ENCODE assay signal across 26 cellular contexts in the genomic region with DNA sequence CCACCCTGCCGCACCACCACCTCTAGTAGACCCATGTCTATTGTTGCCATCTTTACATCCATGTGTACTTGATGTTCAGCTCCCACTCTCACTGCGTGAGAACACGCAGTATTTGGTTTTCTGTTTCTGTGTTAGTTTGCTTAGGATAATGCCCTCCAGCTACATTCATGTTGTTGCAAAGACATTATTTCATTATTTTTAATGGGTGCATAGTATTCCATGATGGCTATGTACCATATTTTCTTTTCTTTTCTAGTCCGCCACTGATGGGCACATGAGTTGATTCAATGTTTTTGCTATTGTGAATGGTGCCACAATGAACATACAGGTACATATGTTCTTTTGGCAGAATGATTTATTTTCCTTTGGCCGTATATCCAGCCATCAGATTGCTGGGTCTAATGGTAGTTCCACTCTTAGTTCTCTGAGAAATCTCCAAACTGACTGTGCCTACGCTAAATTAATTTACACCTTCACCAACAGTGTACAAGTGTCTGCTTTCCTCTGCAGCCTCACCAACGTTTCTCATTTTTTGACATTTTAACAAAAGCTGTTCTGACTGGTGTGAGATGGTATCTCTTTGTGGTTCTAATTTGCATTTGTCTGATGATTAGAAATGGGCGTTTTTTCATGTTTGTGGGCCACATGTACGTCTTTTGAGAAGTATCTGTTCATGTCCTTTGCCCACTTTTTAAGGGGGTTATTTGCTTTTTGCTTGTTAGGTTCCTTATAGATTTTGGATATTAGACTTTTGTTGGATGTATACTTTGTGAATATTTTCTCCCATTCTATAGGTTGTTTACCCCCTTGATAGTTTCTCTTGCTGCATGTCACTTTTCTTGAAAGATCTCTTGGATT. TPM values are rescaled to one million over a fixed set of nuclear protein-coding genes. Genes with fewer than 3 reads are reported as not detected.
DNase-seq lines count a peak whose midpoint lies in the region; ATAC-seq, FAIRE-seq and TF ChIP-seq lines count a peak whose summit lies in the region.
"Had no signal": no experiment of that assay in that cellular context is flagged by ENCODE, and none has a peak within 500 bp of the region (broad histone marks: within the 10 kb centered on the region; RNA-seq: fewer than 3 reads in every experiment).

No MANE protein-coding gene starts in this region.

- H3K14ac ChIP-seq in trophoblast cell (ENCODE audit: low read length): no peak overlapping the region

- H3K27ac ChIP-seq in K562 (ENCODE audit: extremely low read depth, low read depth, low read length): no peak overlapping the region
- no peak overlapping the region for H3K27ac ChIP-seq in trophoblast cell (ENCODE audit: low read depth, low read length)
- H3K27ac ChIP-seq: foreskin keratinocyte, left lung, neural progenitor cell, Peyer's patch, SJCRH30, uterus, WERI-Rb-1 had no signal

- no peaks in the 10 kb centered on the region for H3K9me3 Mint-ChIP-seq in activated T-cell treated with anti-CD3 and anti-CD28 coated beads, Interleukin-2, amount 50 U/mL, for 72 hours
- H3K9me3 Mint-ChIP-seq in T-cell: no peaks in the 10 kb centered on the region
- H3K9me3 Mint-ChIP-seq: IgD-negative memory B cell, neural progenitor cell had no signal

- no peaks in the 10 kb centered on the region for H3K9me1 ChIP-seq in K562 (ENCODE audit: control insufficient read depth, insufficient read depth, low read length)

- H3K4me1 ChIP-seq in K562 (replicated peaks in 1 of 2; ENCODE audit: control insufficient read depth in 2 of 2, insufficient read depth in 2 of 2, low read length in 2 of 2): peaks cover 0 to 5% of the 10 kb centered on the region in 2 experiments; a peak in 2 of 5 replicates
- H3K4me1 ChIP-seq in trophoblast cell (ENCODE audit: control insufficient read depth in 1 of 2, insufficient read depth in 2 of 2, low read length in 2 of 2): no peaks in the 10 kb centered on the region
- H3K4me1 ChIP-seq: foreskin keratinocyte, left lung, neural progenitor cell, Peyer's patch, SJCRH30, uterus had no signal

- CTCF ChIA-PET in T-cell (lab: Charles Lee) (interaction anchor here in 1 of 2 donors (1.3 kb wide), 1 partner anchor 18 kb away, joined by 5 read pairs; a partner anchor contains a TSS), K562 (lab: Yijun Ruan, JAX; ENCODE audit: low intra/inter-chr PET ratio) (no interaction called here)

- no peak overlapping the region for H2BK5ac ChIP-seq in trophoblast cell (ENCODE audit: low read depth, low read length, poor library complexity)

- no peaks in the 10 kb centered on the region for H3K79me1 ChIP-seq in trophoblast cell (ENCODE audit: low read length)

- peaks cover 28% of the 10 kb centered on the region for H3K4me1 Mint-ChIP-seq in activated T-cell treated with anti-CD3 and anti-CD28 coated beads, Interleukin-2, amount 50 U/mL, for 72 hours (ENCODE audit: low read depth)
- H3K4me1 Mint-ChIP-seq in T-cell: peaks cover 30 to 34% (median 34%) of the 10 kb centered on the region in 3 donors
- H3K4me1 Mint-ChIP-seq: neural progenitor cell had no signal

- H3K36me3 Mint-ChIP-seq in activated T-cell treated with anti-CD3 and anti-CD28 coated beads, Interleukin-2, amount 50 U/mL, for 72 hours (ENCODE audit: insufficient read depth in 2 of 2): peaks cover 6 to 12% of the 10 kb centered on the region in 2 donors
- H3K36me3 Mint-ChIP-seq in T-cell: peaks cover 15% of the 10 kb centered on the region

- no peak overlapping the region for H2BK12ac ChIP-seq in trophoblast cell (ENCODE audit: low read length)

- peaks cover 50% of the 10 kb centered on the region for H3K36me3 ChIP-seq in K562 (ENCODE audit: control insufficient read depth, insufficient read depth, low read length)
- H3K36me3 ChIP-seq in trophoblast cell (ENCODE audit: control insufficient read depth in 1 of 2, insufficient read depth in 2 of 2, low read length in 2 of 2): peaks cover 4 to 10% of the 10 kb centered on the region in 2 experiments
- H3K36me3 ChIP-seq: neural progenitor cell, uterus had no signal

- H2BK120ac ChIP-seq in trophoblast cell (ENCODE audit: insufficient read depth, low read length, poor library complexity): no peak overlapping the region

- in situ Hi-C loops in K562 (cut with MboI): no loop called here

- H3K23ac ChIP-seq in trophoblast cell (ENCODE audit: low read length): no peak overlapping the region

- 85% methylated on average over 9 of the region's 9 CpGs for WGBS in K562 (ENCODE audit: insufficient coverage, low coverage, missing lambda C conversion rate)
- WGBS in trophoblast cell (ENCODE audit: extremely low coverage, insufficient coverage, insufficient read length): no CpG with 5 or more reads among the region's 9 CpGs

- intact Hi-C loops in K562 (cut with micrococcal nuclease): no loop called here

- peaks cover 2% of the 10 kb centered on the region; the same call in 1 of the 2 replicates for H4K20me1 ChIP-seq in K562 (replicated peaks; ENCODE audit: control insufficient read depth, insufficient read depth, low read length)

- H2AFZ ChIP-seq in K562 (ENCODE audit: low read depth, low read length) (no peak overlapping the region), trophoblast cell (ENCODE audit: insufficient read depth, low read length, poor library complexity) (no peak overlapping the region)
- H2AFZ ChIP-seq: neural progenitor cell had no signal

- H3K27me3 ChIP-seq in K562 (ENCODE audit: control insufficient read depth in 2 of 2, insufficient read depth in 2 of 2, low read length in 2 of 2): no peaks in the 10 kb centered on the region
- no peaks in the 10 kb centered on the region for H3K27me3 ChIP-seq in trophoblast cell (ENCODE audit: insufficient read depth, low read length)
- H3K27me3 ChIP-seq: foreskin keratinocyte, left lung, neural progenitor cell, Peyer's patch, SJCRH30, uterus had no signal

- H3K4me3 ChIP-seq in K562 (no peak overlapping the region), trophoblast cell (ENCODE audit: low read depth, low read length) (no peak overlapping the region)
- H3K4me3 ChIP-seq: left lung, neural progenitor cell, Peyer's patch, SJCRH30, uterus had no signal

- FAIRE-seq in K562 (lab: Jason Lieb, UNC): peak; percentile 44
- FAIRE-seq: astrocyte, GM18507 had no signal

- POLR2A ChIA-PET in T-cell (lab: Charles Lee) (interaction anchor here in 1 of 2 donors (0.7 to 1.1 kb wide), 2 partner anchors 58 to 86 kb away, joined by 3 to 6 read pairs; no protein-coding TSS in a partner anchor), K562 (lab: Yijun Ruan, JAX) (interaction anchor here (0.6 to 1.4 kb wide), 5 partner anchors 11 to 62 kb away, joined by 3 to 4 read pairs (median 3); a partner anchor contains a TSS)

- H3K9ac ChIP-seq in K562 (ENCODE audit: insufficient read depth in 1 of 2, low read depth in 2 of 2, low read length in 2 of 2) (no peak overlapping the region), trophoblast cell (ENCODE audit: low read length) (no peak overlapping the region)
- H3K9ac ChIP-seq: neural progenitor cell had no signal

- peak overlapping the region; percentile 14 for H3K4ac ChIP-seq in trophoblast cell (ENCODE audit: low read depth, low read length)

- peak overlapping the region in 1 of 2 donors; percentile 82 for H3K4me3 Mint-ChIP-seq in activated T-cell treated with anti-CD3 and anti-CD28 coated beads, Interleukin-2, amount 50 U/mL, for 72 hours
- H3K4me3 Mint-ChIP-seq in T-cell: peak overlapping the region; percentile 41 to 70 (median 66)
- H3K4me3 Mint-ChIP-seq: IgD-negative memory B cell, neural progenitor cell had no signal

- H3K9me3 ChIP-seq in K562 (replicated peaks; ENCODE audit: control insufficient read depth, insufficient read depth, low read depth, low read length) (no peaks in the 10 kb centered on the region), trophoblast cell (ENCODE audit: insufficient read depth, low read depth, low read length) (no peaks in the 10 kb centered on the region)
- H3K9me3 ChIP-seq: left lung, Peyer's patch, uterus had no signal

- no peak for DNase-seq in activated T-cell treated with anti-CD3 and anti-CD28 coated beads, Interleukin-2, amount 50 U/mL, for 72 hours
- no peak for DNase-seq in activated T-cell treated with anti-CD3 and anti-CD28 coated beads for 4 hours
- DNase-seq in T-cell: peak in 3 of 34 experiments; percentile 19 to 47 (median 38)
- DNase-seq in K562 (ENCODE audit: extremely low read depth in 1 of 4, low spot score in 3 of 4): no peak
- no peak for DNase-seq in trophoblast cell
- DNase-seq: activated gamma-delta T cell treated with Interleukin-2 at 50 U/mL for 16 hours, C1 segment of cervical spinal cord, cerebellar nuclear complex, DMS 273 treated with DMSO at 0.1 percent for 48 hours, foreskin keratinocyte, H7, left lung, NCI-H1417, NCI-H2107, NCI-H524, Peyer's patch, SJCRH30, uterus, WERI-Rb-1 had no signal

- peak; percentile 52 to 88 for ATAC-seq in activated T-cell treated with anti-CD3 and anti-CD28 coated beads, Interleukin-2, amount 50 U/mL, for 72 hours (replicated peaks in 1 of 2)
- ATAC-seq in T-cell (replicated peaks in 1 of 4) (peak; percentile 46 to 81 (median 56)), K562 (no peak), GM18511 (IDR thresholded peaks at IDR 0.05; ENCODE audit: unreplicated experiment) (no peak), HG03108 (IDR thresholded peaks at IDR 0.05; ENCODE audit: unreplicated experiment) (no peak), GM19452 (IDR thresholded peaks at IDR 0.05; ENCODE audit: unreplicated experiment) (no peak)
- ATAC-seq: foreskin keratinocyte, left lung had no signal

- TF ChIP-seq CTCF in K562 (IDR thresholded peaks at IDR 0.05 in 2 of 3, conservative IDR thresholded peaks at IDR 0.05 in 1 of 3; ENCODE audit: insufficient read depth in 2 of 3, low read depth in 1 of 3, low read length in 3 of 3): no peak

- no peak overlapping the region for H3K4me2 ChIP-seq in K562 (ENCODE audit: insufficient read depth, low read length)
- H3K4me2 ChIP-seq in trophoblast cell (ENCODE audit: low read length): no peak overlapping the region
- H3K4me2 ChIP-seq: neural progenitor cell had no signal

- no peak for TF ChIP-seq RAD21 in K562 (CRISPR knock-in tag; conservative IDR thresholded peaks at IDR 0.05 in 1 of 2, IDR thresholded peaks at IDR 0.05 in 1 of 2)

- H3K27ac Mint-ChIP-seq in activated T-cell treated with anti-CD3 and anti-CD28 coated beads, Interleukin-2, amount 50 U/mL, for 72 hours: peak overlapping the region; percentile 97
- peak overlapping the region; percentile 92 for H3K27ac Mint-ChIP-seq in T-cell
- H3K27ac Mint-ChIP-seq: neural progenitor cell had no signal

- no peaks in the 10 kb centered on the region for H3K27me3 Mint-ChIP-seq in activated T-cell treated with anti-CD3 and anti-CD28 coated beads, Interleukin-2, amount 50 U/mL, for 72 hours (ENCODE audit: low read depth)
- no peaks in the 10 kb centered on the region for H3K27me3 Mint-ChIP-seq in T-cell
- H3K27me3 Mint-ChIP-seq: IgD-negative memory B cell had no signal

- no peak overlapping the region for H4K12ac ChIP-seq in trophoblast cell (ENCODE audit: low read depth, low read length)

- no peak overlapping the region for H4K91ac ChIP-seq in trophoblast cell (ENCODE audit: low read depth, low read length)

- BruUV-seq in K562 (replicated peaks; lab: Mats Ljungman, UMichigan): TSS peak; percentile 21

- TF ChIP-seq POLR2A in K562 (conservative IDR thresholded peaks at IDR 0.05): no peak

- no peak for TF ChIP-seq EP300 in K562 (IDR thresholded peaks at IDR 0.05; ENCODE audit: low read length)

- no peak overlapping the region for H3K18ac ChIP-seq in trophoblast cell (ENCODE audit: low read length)

- H3K79me2 ChIP-seq in K562 (ENCODE audit: control insufficient read depth, insufficient read depth, low read length) (peaks cover 77% of the 10 kb centered on the region), trophoblast cell (ENCODE audit: control insufficient read depth, insufficient read depth, low read length, poor library complexity) (peaks cover 5% of the 10 kb centered on the region)

- H2AK5ac ChIP-seq in trophoblast cell (ENCODE audit: low read length): no peak overlapping the region

- no peak overlapping the region for H4K8ac ChIP-seq in trophoblast cell (ENCODE audit: low read depth, low read length)

RNA-seq across cellular contexts. Expression of a gene that starts 10.5 kb away (rescaled TPM):
- 10 to 100 TPM; 15.7 to 15.9 TPM for total RNA-seq in activated T-cell treated with anti-CD3 and anti-CD28 coated beads, Interleukin-2, amount 50 U/mL, for 72 hours
- total RNA-seq in T-cell (10 to 100 TPM; 20.6 to 27.0 (median 21.9) TPM), K562 (2014; rRNA removed) (6.7 and 8.0 TPM in 2 replicates), K562 (2014; rRNA removed; fragmentation: Illumina TruSeq; extraction: Trizol) (1.9 and 2.5 TPM in 2 replicates), K562 (2015; rRNA removed; fragmentation: Illumina TruSeq; extraction: Trizol) (7.1 TPM in 2 replicates), K562 (2021) (8.5 and 9.9 TPM in 2 replicates)
- 4.9 and 15.7 TPM in 2 replicates for total RNA-seq in K562 (2011; cell fraction: chromatin; rRNA removed; ENCODE audit: low replicate concordance)
- 17.0 and 17.3 TPM in 2 replicates for total RNA-seq in K562 (2011; cell fraction: nucleolus; rRNA removed)
- total RNA-seq in K562 (2011; cell fraction: nucleoplasm; rRNA removed): 7.1 and 8.9 TPM in 2 replicates
- polyA plus RNA-seq in K562 (2011; rRNA removed) (4.4 and 6.6 TPM in 2 replicates), K562 (2014; fragmentation: Illumina TruSeq; extraction: Trizol) (4.1 and 7.4 TPM in 2 replicates), K562 (2014; fragmentation: Nextera tagmentation; extraction: Ambion mirVana) (under 1 TPM; 0.04 to 0.15 TPM), K562 (2014; rRNA removed) (9.7 and 13.6 TPM in 2 replicates)
- polyA plus RNA-seq in K562 (2011; cell fraction: cytosol; rRNA removed): 10.0 and 15.4 TPM in 2 replicates
- 19.1 and 33.8 TPM in 2 replicates for polyA plus RNA-seq in K562 (2011; cell fraction: nucleus; rRNA removed)
- polyA plus RNA-seq in K562 (2012): 7.6 and 12.8 TPM in 2 replicates
- 1.9 and 2.3 TPM in 2 replicates for polyA minus RNA-seq in K562 (2011; rRNA and poly(A)+ RNA removed)
- 2.7 and 4.6 TPM in 2 replicates for polyA minus RNA-seq in K562 (2011; cell fraction: cytosol; rRNA and poly(A)+ RNA removed)
- polyA minus RNA-seq in K562 (2011; cell fraction: nucleus; rRNA and poly(A)+ RNA removed): 9.6 and 10.2 TPM in 2 replicates
- 15.8 and 16.6 TPM in 2 replicates for polyA plus RNA-seq in trophoblast cell (2013)

RNA-seq across cellular contexts. Expression of a gene that starts 18.3 kb away (rescaled TPM):
- 100 to 1,000 TPM; 122 to 132 TPM for total RNA-seq in activated T-cell treated with anti-CD3 and anti-CD28 coated beads, Interleukin-2, amount 50 U/mL, for 72 hours
- total RNA-seq in T-cell: 10 to 100 TPM; 40.9 to 65.9 (median 62.4) TPM
- total RNA-seq in K562 (2011; cell fraction: chromatin; rRNA removed; ENCODE audit: low replicate concordance): 48.4 and 56.6 TPM in 2 replicates
- total RNA-seq in K562 (2011; cell fraction: nucleolus; rRNA removed): 33.4 and 34.7 TPM in 2 replicates
- 40.2 and 54.0 TPM in 2 replicates for total RNA-seq in K562 (2011; cell fraction: nucleoplasm; rRNA removed)
- 164 and 176 TPM in 2 replicates for total RNA-seq in K562 (2014; rRNA removed)
- 153 and 155 TPM in 2 replicates for total RNA-seq in K562 (2014; rRNA removed; fragmentation: Illumina TruSeq; extraction: Trizol)
- 183 and 191 TPM in 2 replicates for total RNA-seq in K562 (2015; rRNA removed; fragmentation: Illumina TruSeq; extraction: Trizol)
- total RNA-seq in K562 (2021): 154 and 173 TPM in 2 replicates
- polyA plus RNA-seq in K562 (2011; rRNA removed): 77.9 and 86.0 TPM in 2 replicates
- 68.2 and 68.5 TPM in 2 replicates for polyA plus RNA-seq in K562 (2011; cell fraction: cytosol; rRNA removed)
- polyA plus RNA-seq in K562 (2011; cell fraction: nucleus; rRNA removed): 59.6 and 69.6 TPM in 2 replicates
- 132 and 162 TPM in 2 replicates for polyA plus RNA-seq in K562 (2012)
- 221 and 230 TPM in 2 replicates for polyA plus RNA-seq in K562 (2014; fragmentation: Illumina TruSeq; extraction: Trizol)
- 10 to 100 TPM; 61.7 to 88.8 TPM for polyA plus RNA-seq in K562 (2014; fragmentation: Nextera tagmentation; extraction: Ambion mirVana)
- 116 and 136 TPM in 2 replicates for polyA plus RNA-seq in K562 (2014; rRNA removed)
- polyA minus RNA-seq in K562 (2011; rRNA and poly(A)+ RNA removed): 168 and 174 TPM in 2 replicates
- polyA minus RNA-seq in K562 (2011; cell fraction: cytosol; rRNA and poly(A)+ RNA removed): 88.1 and 100 TPM in 2 replicates
- polyA minus RNA-seq in K562 (2011; cell fraction: nucleus; rRNA and poly(A)+ RNA removed): 14.1 and 18.0 TPM in 2 replicates
- 64.3 and 66.0 TPM in 2 replicates for polyA plus RNA-seq in trophoblast cell (2013)

RNA-seq across cellular contexts. Expression of a gene that starts 20.6 kb away (rescaled TPM):
- 10 to 100 TPM; 66.1 to 70.7 TPM for total RNA-seq in activated T-cell treated with anti-CD3 and anti-CD28 coated beads, Interleukin-2, amount 50 U/mL, for 72 hours
- total RNA-seq in T-cell: 100 to 1,000 TPM in 3 of 5 donors, 10 to 100 TPM in 2; 77.9 to 130 (median 121) TPM
- total RNA-seq in K562 (2011; cell fraction: chromatin; rRNA removed; ENCODE audit: low replicate concordance): 127 and 249 TPM in 2 replicates
- 127 and 149 TPM in 2 replicates for total RNA-seq in K562 (2011; cell fraction: nucleolus; rRNA removed)
- total RNA-seq in K562 (2011; cell fraction: nucleoplasm; rRNA removed): 132 and 134 TPM in 2 replicates
- total RNA-seq in K562 (2014; rRNA removed): 61.7 and 80.4 TPM in 2 replicates
- 44.1 and 45.3 TPM in 2 replicates for total RNA-seq in K562 (2014; rRNA removed; fragmentation: Illumina TruSeq; extraction: Trizol)
- 53.2 and 54.6 TPM in 2 replicates for total RNA-seq in K562 (2015; rRNA removed; fragmentation: Illumina TruSeq; extraction: Trizol)
- 72.5 and 75.7 TPM in 2 replicates for total RNA-seq in K562 (2021)
- polyA plus RNA-seq in K562 (2011; rRNA removed): 45.8 and 57.3 TPM in 2 replicates
- polyA plus RNA-seq in K562 (2011; cell fraction: cytosol; rRNA removed): 65.9 and 86.7 TPM in 2 replicates
- polyA plus RNA-seq in K562 (2011; cell fraction: nucleus; rRNA removed): 129 and 142 TPM in 2 replicates
- 64.3 and 80.0 TPM in 2 replicates for polyA plus RNA-seq in K562 (2012)
- 44.2 and 57.6 TPM in 2 replicates for polyA plus RNA-seq in K562 (2014; fragmentation: Illumina TruSeq; extraction: Trizol)
- polyA plus RNA-seq in K562 (2014; fragmentation: Nextera tagmentation; extraction: Ambion mirVana): 1 to 10 TPM; 3.0 to 7.5 TPM
- polyA plus RNA-seq in K562 (2014; rRNA removed): 58.7 and 60.2 TPM in 2 replicates
- polyA minus RNA-seq in K562 (2011; rRNA and poly(A)+ RNA removed): 62.0 and 62.2 TPM in 2 replicates
- 33.1 and 37.9 TPM in 2 replicates for polyA minus RNA-seq in K562 (2011; cell fraction: cytosol; rRNA and poly(A)+ RNA removed)
- 67.2 and 89.5 TPM in 2 replicates for polyA minus RNA-seq in K562 (2011; cell fraction: nucleus; rRNA and poly(A)+ RNA removed)
- 23.0 and 23.7 TPM in 2 replicates for polyA plus RNA-seq in trophoblast cell (2013)

RNA-seq across cellular contexts. Expression of a gene that starts 20.9 kb away (rescaled TPM):
- total RNA-seq in activated T-cell treated with anti-CD3 and anti-CD28 coated beads, Interleukin-2, amount 50 U/mL, for 72 hours: 10 to 100 TPM; 30.0 to 42.7 TPM
- total RNA-seq in T-cell (10 to 100 TPM; 35.6 to 50.3 (median 40.5) TPM), K562 (2014; rRNA removed) (63.6 and 66.0 TPM in 2 replicates), K562 (2014; rRNA removed; fragmentation: Illumina TruSeq; extraction: Trizol) (43.3 and 45.4 TPM in 2 replicates), K562 (2015; rRNA removed; fragmentation: Illumina TruSeq; extraction: Trizol) (45.3 and 46.8 TPM in 2 replicates), K562 (2021) (57.0 and 66.6 TPM in 2 replicates)
- 108 and 141 TPM in 2 replicates for total RNA-seq in K562 (2011; cell fraction: chromatin; rRNA removed; ENCODE audit: low replicate concordance)
- 58.2 and 64.9 TPM in 2 replicates for total RNA-seq in K562 (2011; cell fraction: nucleolus; rRNA removed)
- total RNA-seq in K562 (2011; cell fraction: nucleoplasm; rRNA removed): 81.0 and 82.5 TPM in 2 replicates
- polyA plus RNA-seq in K562 (2011; rRNA removed) (53.1 and 64.8 TPM in 2 replicates), K562 (2014; fragmentation: Illumina TruSeq; extraction: Trizol) (68.0 and 80.3 TPM in 2 replicates), K562 (2014; fragmentation: Nextera tagmentation; extraction: Ambion mirVana) (10 to 100 TPM; 29.7 to 48.6 TPM), K562 (2014; rRNA removed) (58.9 and 60.8 TPM in 2 replicates)
- polyA plus RNA-seq in K562 (2011; cell fraction: cytosol; rRNA removed): 57.9 and 64.5 TPM in 2 replicates
- 175 and 198 TPM in 2 replicates for polyA plus RNA-seq in K562 (2011; cell fraction: nucleus; rRNA removed)
- polyA plus RNA-seq in K562 (2012): 64.3 and 82.9 TPM in 2 replicates
- polyA minus RNA-seq in K562 (2011; rRNA and poly(A)+ RNA removed): 68.8 and 94.7 TPM in 2 replicates
- 19.7 and 35.4 TPM in 2 replicates for polyA minus RNA-seq in K562 (2011; cell fraction: cytosol; rRNA and poly(A)+ RNA removed)
- polyA minus RNA-seq in K562 (2011; cell fraction: nucleus; rRNA and poly(A)+ RNA removed): 24.2 and 39.8 TPM in 2 replicates
- polyA plus RNA-seq in trophoblast cell (2013): 42.0 and 43.3 TPM in 2 replicates

RNA-seq across cellular contexts. Expression of a gene that starts 34.5 kb away (rescaled TPM):
- 10 to 100 TPM; 56.6 to 58.7 TPM for total RNA-seq in activated T-cell treated with anti-CD3 and anti-CD28 coated beads, Interleukin-2, amount 50 U/mL, for 72 hours
- total RNA-seq in T-cell: 10 to 100 TPM; 69.8 to 89.9 (median 82.1) TPM
- 217 and 308 TPM in 2 replicates for total RNA-seq in K562 (2011; cell fraction: chromatin; rRNA removed; ENCODE audit: low replicate concordance)
- 145 and 163 TPM in 2 replicates for total RNA-seq in K562 (2011; cell fraction: nucleolus; rRNA removed)
- total RNA-seq in K562 (2011; cell fraction: nucleoplasm; rRNA removed): 162 and 165 TPM in 2 replicates
- total RNA-seq in K562 (2014; rRNA removed): 38.6 and 64.7 TPM in 2 replicates
- 49.2 and 51.3 TPM in 2 replicates for total RNA-seq in K562 (2014; rRNA removed; fragmentation: Illumina TruSeq; extraction: Trizol)
- total RNA-seq in K562 (2015; rRNA removed; fragmentation: Illumina TruSeq; extraction: Trizol): 53.0 and 57.9 TPM in 2 replicates
- 70.0 and 85.2 TPM in 2 replicates for total RNA-seq in K562 (2021)
- polyA plus RNA-seq in K562 (2011; rRNA removed): 96.6 and 116 TPM in 2 replicates
- polyA plus RNA-seq in K562 (2011; cell fraction: cytosol; rRNA removed): 91.3 and 92.7 TPM in 2 replicates
- 240 and 356 TPM in 2 replicates for polyA plus RNA-seq in K562 (2011; cell fraction: nucleus; rRNA removed)
- polyA plus RNA-seq in K562 (2012): 61.2 and 64.8 TPM in 2 replicates
- 84.4 and 96.8 TPM in 2 replicates for polyA plus RNA-seq in K562 (2014; fragmentation: Illumina TruSeq; extraction: Trizol)
- polyA plus RNA-seq in K562 (2014; fragmentation: Nextera tagmentation; extraction: Ambion mirVana): 10 to 100 TPM; 35.5 to 40.2 TPM
- 62.4 and 65.8 TPM in 2 replicates for polyA plus RNA-seq in K562 (2014; rRNA removed)
- 62.6 and 74.7 TPM in 2 replicates for polyA minus RNA-seq in K562 (2011; rRNA and poly(A)+ RNA removed)
- polyA minus RNA-seq in K562 (2011; cell fraction: cytosol; rRNA and poly(A)+ RNA removed): 33.3 and 43.0 TPM in 2 replicates
- polyA minus RNA-seq in K562 (2011; cell fraction: nucleus; rRNA and poly(A)+ RNA removed): 40.9 and 68.3 TPM in 2 replicates
- 51.4 and 53.1 TPM in 2 replicates for polyA plus RNA-seq in trophoblast cell (2013)

Comparison
In these comparisons a context has a peak if more than half of its experiments do, and no peak if none do; other contexts are left out.
1. ATAC-seq: peak in activated T-cell treated with anti-CD3 and anti-CD28 coated beads, Interleukin-2, amount 50 U/mL, for 72 hours (2 of 2) and T-cell (4 of 4); none in K562 (single experiment), GM18511 (single experiment), HG03108 (single experiment) and GM19452 (single experiment).